Comparison of ENCODE assay signal across 1 cellular context in genomic region chr3:119647177-119647576, GRCh38.
TF ChIP-seq lines count a peak whose summit lies in the region.

No MANE protein-coding gene starts in this region.

TF ChIP-seq in H1, 55 proteins besides CTCF, POLR2A, EP300 and RAD21:
- TF ChIP-seq MAX (IDR thresholded peaks at IDR 0.05) = no peak
- no peak for TF ChIP-seq KDM1A (IDR thresholded peaks at IDR 0.05; ENCODE audit: borderline replicate concordance, low read length)
